8 cellular contexts compared by ENCODE assay signal in the genomic region with DNA sequence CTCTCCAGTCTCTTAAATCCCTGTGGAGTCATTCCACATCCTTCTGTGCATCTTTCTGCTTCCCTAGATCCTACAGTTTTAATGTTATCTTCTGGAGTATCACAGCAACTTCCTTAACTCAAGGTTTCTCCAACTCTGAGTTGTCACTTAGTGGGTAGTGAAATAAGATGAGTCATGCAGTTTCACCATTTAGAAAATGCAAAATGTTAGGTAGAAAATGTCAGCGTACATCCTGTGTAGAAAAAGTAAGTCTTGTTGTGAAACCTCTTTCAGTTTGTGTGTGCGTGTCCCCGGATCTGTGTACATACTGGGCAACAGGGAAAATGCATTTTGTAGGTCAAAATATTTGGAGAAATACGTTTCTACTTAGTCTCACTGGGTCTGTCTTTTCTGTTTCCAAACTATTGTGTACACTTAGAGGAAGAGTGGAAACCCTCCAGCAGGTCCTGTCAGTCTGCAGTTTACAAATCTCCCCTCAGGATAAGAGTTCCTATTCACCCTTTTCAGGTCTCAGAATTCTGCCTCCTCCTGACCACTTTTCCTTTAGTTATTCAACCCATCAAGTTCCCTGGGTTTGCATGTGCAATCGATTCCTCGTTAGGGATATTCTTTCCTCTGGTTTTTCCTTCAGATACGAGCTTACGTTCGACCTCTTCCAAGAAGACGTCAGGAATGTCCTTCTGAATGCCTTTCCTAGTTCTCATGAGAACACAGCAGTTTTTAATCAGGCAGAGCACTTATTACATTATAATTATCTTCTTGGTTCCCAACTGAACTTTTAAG.
A peak's percentile ranks its signal among the peaks of the same experiment; 100 is the strongest.
DNase-seq lines count a peak whose midpoint lies in the region; ATAC-seq and TF ChIP-seq lines count a peak whose summit lies in the region.

No MANE protein-coding gene starts in this region.

- H3K9me2 ChIP-seq in Loucy (replicated peaks; ENCODE audit: low read depth, low read length), result no peaks in the 10 kb centered on the region

- 18 to 31% (median 25%) methylated on average over 10 of the region's 10 CpGs for WGBS in heart left ventricle, 4 donors

- peak; percentile 17 to 67 (median 58) for ATAC-seq in heart left ventricle
- ATAC-seq in sciatic nerve, result peak; percentile 82

- H3K4me3 ChIP-seq in Loucy (ENCODE audit: low read length, poor library complexity, severe bottlenecking) (peak overlapping the region; percentile 75), heart left ventricle (peak overlapping the region in 10 of 12 donors; percentile 18 to 61 (median 48))

- H3K9me3 Mint-ChIP-seq in activated T-helper 1 cell treated with anti-CD3 and anti-CD28 coated beads, Interleukin-12 subunit alpha, Interleukin-12 subunit beta, Interleukin-2, Interleukin-4 antibody, amounts not matched to agents 30 ng/mL and 10 ng/mL and 1 ng/mL, durations not matched to agents 14 hours and 24 hours and 36 hours, result no peaks in the 10 kb centered on the region

- TF ChIP-seq POLR2A in heart left ventricle (IDR thresholded peaks at IDR 0.05), result no peak

- H3K27ac Mint-ChIP-seq in activated T-helper 1 cell treated with anti-CD3 and anti-CD28 coated beads, Interleukin-12 subunit alpha, Interleukin-12 subunit beta, Interleukin-2, Interleukin-4 antibody, amounts not matched to agents 30 ng/mL and 10 ng/mL and 1 ng/mL, durations not matched to agents 14 hours and 24 hours and 36 hours, result no peak overlapping the region

- H3K4me2 ChIP-seq in Loucy (ENCODE audit: low read depth, low read length, poor library complexity, severe bottlenecking), result peak overlapping the region; percentile 86

- no peaks in the 10 kb centered on the region for H3K9me3 ChIP-seq in Loucy (ENCODE audit: insufficient read depth, low read depth, low read length)
- no peaks in the 10 kb centered on the region for H3K9me3 ChIP-seq in heart left ventricle

- H3K36me3 ChIP-seq in Loucy (ENCODE audit: insufficient read depth, low read length) (no peaks in the 10 kb centered on the region), heart left ventricle (no peaks in the 10 kb centered on the region)

- no peaks in the 10 kb centered on the region for H4K20me1 ChIP-seq in Loucy (ENCODE audit: insufficient read depth, low read length, poor library complexity, severe bottlenecking)

- peak; percentile 44 for DNase-seq in activated CD4-positive, alpha-beta T cell treated with anti-CD3 and anti-CD28 coated beads for 48 hours
- no peak for DNase-seq in activated CD4-positive, alpha-beta T cell treated with anti-CD3 and anti-CD28 coated beads, Interleukin-2, amount 50 U/mL, for 1 hour
- peak; percentile 96 for DNase-seq in HCEC 1CT
- DNase-seq in activated T-helper 1 cell treated with anti-CD3 and anti-CD28 coated beads, Interleukin-12 subunit alpha, Interleukin-12 subunit beta, Interleukin-2, Interleukin-4 antibody, amounts not matched to agents 30 ng/mL and 10 ng/mL and 1 ng/mL, durations not matched to agents 14 hours and 24 hours and 36 hours (ENCODE audit: low spot score), result peak; percentile 38
- DNase-seq in heart left ventricle, result no peak
- no peak for DNase-seq in sciatic nerve (ENCODE audit: low spot score)
- no peak for DNase-seq in cortex of kidney (lab: John Stamatoyannopoulos, UW)

- peak overlapping the region; percentile 70 to 94 (median 87) for H3K27ac ChIP-seq in heart left ventricle

- peak overlapping the region; percentile 71 for H3K9ac ChIP-seq in Loucy (ENCODE audit: low read depth, low read length, poor library complexity, severe bottlenecking)

- TF ChIP-seq CTCF in Loucy (conservative IDR thresholded peaks at IDR 0.05; ENCODE audit: low read length) (no peak), heart left ventricle (IDR thresholded peaks at IDR 0.05) (no peak)

- H3K79me2 ChIP-seq in Loucy (ENCODE audit: insufficient read depth, low read length), result no peaks in the 10 kb centered on the region

- peaks cover 8% of the 10 kb centered on the region for H3K36me3 Mint-ChIP-seq in activated T-helper 1 cell treated with anti-CD3 and anti-CD28 coated beads, Interleukin-12 subunit alpha, Interleukin-12 subunit beta, Interleukin-2, Interleukin-4 antibody, amounts not matched to agents 30 ng/mL and 10 ng/mL and 1 ng/mL, durations not matched to agents 14 hours and 24 hours and 36 hours (ENCODE audit: low read depth)

- H3K27me3 ChIP-seq in Loucy (ENCODE audit: insufficient read depth, low read length, poor library complexity, severe bottlenecking) (no peaks in the 10 kb centered on the region), heart left ventricle (no peaks in the 10 kb centered on the region)

- H3K4me1 Mint-ChIP-seq in activated T-helper 1 cell treated with anti-CD3 and anti-CD28 coated beads, Interleukin-12 subunit alpha, Interleukin-12 subunit beta, Interleukin-2, Interleukin-4 antibody, amounts not matched to agents 30 ng/mL and 10 ng/mL and 1 ng/mL, durations not matched to agents 14 hours and 24 hours and 36 hours (ENCODE audit: low read depth), result peaks cover 19% of the 10 kb centered on the region

- H3K4me1 ChIP-seq in Loucy (ENCODE audit: insufficient read depth, low read length, poor library complexity, severe bottlenecking) (peaks cover 45% of the 10 kb centered on the region), heart left ventricle (peaks cover 7 to 51% (median 30%) of the 10 kb centered on the region in 12 donors)

- H2AFZ ChIP-seq in Loucy (ENCODE audit: low read length), result peak overlapping the region; percentile 88

- no peak overlapping the region for H3K4me3 Mint-ChIP-seq in activated T-helper 1 cell treated with anti-CD3 and anti-CD28 coated beads, Interleukin-12 subunit alpha, Interleukin-12 subunit beta, Interleukin-2, Interleukin-4 antibody, amounts not matched to agents 30 ng/mL and 10 ng/mL and 1 ng/mL, durations not matched to agents 14 hours and 24 hours and 36 hours

- no peaks in the 10 kb centered on the region for H3K27me3 Mint-ChIP-seq in activated T-helper 1 cell treated with anti-CD3 and anti-CD28 coated beads, Interleukin-12 subunit alpha, Interleukin-12 subunit beta, Interleukin-2, Interleukin-4 antibody, amounts not matched to agents 30 ng/mL and 10 ng/mL and 1 ng/mL, durations not matched to agents 14 hours and 24 hours and 36 hours (ENCODE audit: insufficient read depth)

- H3F3A ChIP-seq in Loucy (ENCODE audit: low read depth), result peaks cover 13% of the 10 kb centered on the region; the same call in 1 of the 2 replicates

- intact Hi-C loops in activated T-helper 1 cell treated with anti-CD3 and anti-CD28 coated beads, Interleukin-12 subunit alpha, Interleukin-12 subunit beta, Interleukin-2, Interleukin-4 antibody, amounts not matched to agents 30 ng/mL and 10 ng/mL and 1 ng/mL, durations not matched to agents 14 hours and 24 hours and 36 hours (cut with micrococcal nuclease), result loop anchor here (1.0 to 2.0 kb wide), 6 partner anchors 20 to 544 kb away; no protein-coding TSS in a partner anchor
- intact Hi-C loops in heart left ventricle (cut with DNase I), result loop anchor here in 1 of 10 donors (5.0 kb wide), 1 partner anchor 338 kb away; no protein-coding TSS in a partner anchor
- intact Hi-C loops in sciatic nerve (cut with DNase I), result loop anchor here (10.0 kb wide), 1 partner anchor 320 kb away; no protein-coding TSS in a partner anchor

Comparison
In these comparisons a context has a peak if more than half of its experiments do, and no peak if none do; other contexts are left out.
1. DNase-seq: peak in activated CD4-positive, alpha-beta T cell treated with anti-CD3 and anti-CD28 coated beads for 48 hours (single experiment), HCEC 1CT (single experiment) and activated T-helper 1 cell treated with anti-CD3 and anti-CD28 coated beads, Interleukin-12 subunit alpha, Interleukin-12 subunit beta, Interleukin-2, Interleukin-4 antibody, amounts not matched to agents 30 ng/mL and 10 ng/mL and 1 ng/mL, durations not matched to agents 14 hours and 24 hours and 36 hours (single experiment); none in activated CD4-positive, alpha-beta T cell treated with anti-CD3 and anti-CD28 coated beads, Interleukin-2, amount 50 U/mL, for 1 hour (single experiment), heart left ventricle (0 of 5), sciatic nerve (single experiment) and cortex of kidney (single experiment).